Comparison of ENCODE assay signal across 23 cellular contexts in the genomic region with DNA sequence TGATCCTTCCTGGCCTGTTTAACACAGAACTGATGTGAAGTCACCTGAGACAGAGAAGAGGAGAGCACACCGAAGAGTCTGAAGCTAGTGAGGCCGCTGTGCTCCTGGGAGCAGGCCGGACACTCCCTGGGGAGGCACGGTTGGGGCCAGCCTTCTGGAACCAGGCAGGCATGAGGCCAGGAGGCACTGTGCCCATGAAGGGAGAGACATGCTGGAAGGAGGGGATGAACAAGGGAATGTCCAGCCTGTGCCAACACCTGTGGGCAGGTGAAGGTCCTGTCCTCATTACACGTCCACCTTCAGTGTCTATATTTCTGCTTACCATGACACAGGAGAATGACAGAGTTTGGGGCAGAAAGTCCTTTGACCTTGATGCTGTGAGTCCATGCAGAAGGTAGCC.
"Had no signal": no experiment of that assay in that cellular context is flagged by ENCODE, and none has a peak within 500 bp of the region (broad histone marks: within the 10 kb centered on the region; RNA-seq: fewer than 3 reads in every experiment).

No MANE protein-coding gene starts in this region.

- H3K27ac ChIP-seq: RWPE1 had no signal

- ATAC-seq: activated CD4-positive, CD25-positive, alpha-beta regulatory T cell treated with anti-CD3 and anti-CD28 coated beads, Interleukin-2, amount 50 U/mL, for 24 hours; activated CD8-positive, alpha-beta T cell treated with anti-CD3 and anti-CD28 coated beads for 36 hours; activated naive CD4-positive, alpha-beta T cell treated with anti-CD3 and anti-CD28 coated beads, Interleukin-2, amount 50 U/mL, for 72 hours; activated naive CD8-positive, alpha-beta T cell treated with anti-CD3 and anti-CD28 coated beads, Interleukin-2, amount 50 U/mL, for 24 hours; Panc1 had no signal

- H3K4me3 Mint-ChIP-seq: activated CD8-positive, alpha-beta T cell treated with anti-CD3 and anti-CD28 coated beads for 36 hours; activated naive CD8-positive, alpha-beta T cell treated with anti-CD3 and anti-CD28 coated beads, Interleukin-2, amount 50 U/mL, for 24 hours; activated T-cell treated with anti-CD3 and anti-CD28 coated beads, Interleukin-2, amount 50 U/mL, for 24 hours; T-helper 1 cell treated with Interleukin-12 subunit alpha and Interleukin-12 subunit beta and Interleukin-4 antibody, amounts not matched to agents 30 μg/mL and 1 μg/mL, for 36 hours had no signal

- H3K36me3 Mint-ChIP-seq: activated naive CD4-positive, alpha-beta T cell treated with anti-CD3 and anti-CD28 coated beads, Interleukin-2, amount 50 U/mL, for 72 hours had no signal

- H3K9me3 Mint-ChIP-seq: activated CD8-positive, alpha-beta T cell treated with anti-CD3 and anti-CD28 coated beads for 36 hours; activated naive CD8-positive, alpha-beta T cell treated with anti-CD3 and anti-CD28 coated beads, Interleukin-2, amount 50 U/mL, for 24 hours; activated T-cell treated with anti-CD3 and anti-CD28 coated beads, Interleukin-2, amount 50 U/mL, for 24 hours; T-helper 1 cell treated with Interleukin-12 subunit alpha and Interleukin-12 subunit beta and Interleukin-4 antibody, amounts not matched to agents 30 μg/mL and 1 μg/mL, for 36 hours had no signal

- DNase-seq: activated CD4-positive, alpha-beta T cell treated with anti-CD3 and anti-CD28 coated beads for 4 hours; activated CD8-positive, alpha-beta T cell treated with anti-CD3 and anti-CD28 coated beads for 36 hours; activated effector memory CD4-positive, alpha-beta T cell treated with anti-CD3 and anti-CD28 coated beads, Interleukin-2, amount 50 U/mL, for 16 hours; activated naive CD4-positive, alpha-beta T cell treated with Interleukin-2 at 50 U/mL for 16 hours; activated naive CD8-positive, alpha-beta T cell treated with anti-CD3 and anti-CD28 coated beads, Interleukin-2, amount 50 U/mL, for 24 hours; activated T-cell treated with anti-CD3 and anti-CD28 coated beads, Interleukin-2, amount 50 U/mL, for 24 hours; amniotic stem cell; caudate nucleus; Kasumi-1; KBM-7; NCI-H1105 treated with DMSO at 0.1 percent for 48 hours; NCI-H1436 treated with DMSO at 0.1 percent for 48 hours; NCI-H187; NCI-H2081; NCI-H510A treated with DMSO at 0.1 percent for 48 hours; NK-92 treated with Interleukin-12 subunit alpha and Interleukin-12 subunit beta, amount 100 ng/mL, for 24 hours; OCI-M1; SHP77 treated with DMSO at 0.1 percent for 48 hours had no signal

- H3K27ac Mint-ChIP-seq: activated CD8-positive, alpha-beta T cell treated with anti-CD3 and anti-CD28 coated beads for 36 hours; activated naive CD4-positive, alpha-beta T cell treated with anti-CD3 and anti-CD28 coated beads, Interleukin-2, amount 50 U/mL, for 72 hours; activated naive CD8-positive, alpha-beta T cell treated with anti-CD3 and anti-CD28 coated beads, Interleukin-2, amount 50 U/mL, for 24 hours; activated T-cell treated with anti-CD3 and anti-CD28 coated beads, Interleukin-2, amount 50 U/mL, for 24 hours; T-helper 1 cell treated with Interleukin-12 subunit alpha and Interleukin-12 subunit beta and Interleukin-4 antibody, amounts not matched to agents 30 μg/mL and 1 μg/mL, for 36 hours had no signal
